ENCODE assay signal across 29 cellular contexts in the genomic region with DNA sequence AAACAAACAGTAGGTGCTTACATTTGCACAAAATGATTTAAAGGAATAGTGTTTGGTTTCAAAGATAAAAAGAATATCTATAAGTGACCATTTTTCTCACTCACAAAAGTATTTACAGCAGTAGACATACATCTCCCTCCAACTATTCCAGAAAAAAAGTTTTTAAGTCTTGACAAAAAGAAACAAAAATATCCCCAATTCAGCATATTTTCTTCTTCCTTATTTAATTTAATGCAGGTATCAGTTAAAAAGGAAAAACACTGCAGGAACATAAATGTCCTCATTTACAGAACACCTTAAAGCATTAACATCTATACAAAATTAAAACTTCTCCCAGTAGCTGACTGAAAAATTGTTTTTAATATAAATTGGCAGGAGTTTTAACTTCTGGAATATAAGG. TPM values are rescaled to one million over a fixed set of nuclear protein-coding genes. Genes with fewer than 3 reads are reported as not detected.
DNase-seq lines count a peak whose midpoint lies in the region; ATAC-seq, FAIRE-seq and TF ChIP-seq lines count a peak whose summit lies in the region.
"Had no signal": no experiment of that assay in that cellular context is flagged by ENCODE, and none has a peak within 500 bp of the region (broad histone marks: within the 10 kb centered on the region; RNA-seq: fewer than 3 reads in every experiment).

No MANE protein-coding gene starts in this region.

- peaks cover 11% of the 10 kb centered on the region for H3K27me3 Mint-ChIP-seq in glutamatergic neuron (ENCODE audit: unreplicated experiment)
- no peaks in the 10 kb centered on the region for H3K27me3 Mint-ChIP-seq in osteocyte (ENCODE audit: unreplicated experiment)
- H3K27me3 Mint-ChIP-seq: natural killer cell treated with Interleukin-12 subunit alpha and Interleukin-12 subunit beta and Interleukin-15 and Interleukin-18, amount 100 ng/mL, for 72 hours had no signal

- H3K27me3 ChIP-seq in IMR-90 (ENCODE audit: control insufficient read depth, insufficient read depth, low read length) = no peaks in the 10 kb centered on the region
- H3K27me3 ChIP-seq: vagina had no signal

- CTCF ChIA-PET in A549 (lab: Yijun Ruan, JAX) = no interaction called here
- CTCF ChIA-PET in IMR-90 (lab: Yijun Ruan, JAX) = no interaction called here

- no peak overlapping the region for H2AK9ac ChIP-seq in IMR-90 (replicated peaks; ENCODE audit: low read depth, low read length, poor library complexity)

- no peak overlapping the region for H2BK20ac ChIP-seq in IMR-90 (ENCODE audit: low read depth, low read length)

- no peaks in the 10 kb centered on the region for H4K20me1 ChIP-seq in IMR-90 (ENCODE audit: insufficient read depth, low read length)

- H3K9me3 ChIP-seq in A549 = no peaks in the 10 kb centered on the region
- H3K9me3 ChIP-seq in IMR-90 (ENCODE audit: control insufficient read depth, insufficient read depth, low read length) = no peaks in the 10 kb centered on the region
- H3K9me3 ChIP-seq: left ventricle myocardium inferior, thoracic aorta, vagina had no signal

- H3K9ac ChIP-seq in IMR-90 (ENCODE audit: low read depth, low read length) = no peak overlapping the region
- H3K9ac ChIP-seq: parathyroid adenoma had no signal

- no peak overlapping the region for H2AK5ac ChIP-seq in IMR-90 (ENCODE audit: low read depth, low read length)

- H3K36me3 Mint-ChIP-seq in glutamatergic neuron (ENCODE audit: unreplicated experiment) (no peaks in the 10 kb centered on the region), osteocyte (ENCODE audit: unreplicated experiment) (peaks cover 22% of the 10 kb centered on the region)
- H3K36me3 Mint-ChIP-seq: natural killer cell treated with Interleukin-12 subunit alpha and Interleukin-12 subunit beta and Interleukin-15 and Interleukin-18, amount 100 ng/mL, for 72 hours had no signal

- no peak for FAIRE-seq in A549 (lab: Jason Lieb, UNC)
- FAIRE-seq: H54 had no signal

- H4K8ac ChIP-seq in IMR-90 (ENCODE audit: low read depth in 2 of 2, low read length in 2 of 2) = no peak overlapping the region

- H3K4me1 Mint-ChIP-seq in glutamatergic neuron (ENCODE audit: low read depth, unreplicated experiment) (peaks cover 32% of the 10 kb centered on the region), osteocyte (ENCODE audit: unreplicated experiment) (peaks cover 47% of the 10 kb centered on the region)

- H2BK120ac ChIP-seq in IMR-90 (ENCODE audit: low read depth, low read length) = no peak overlapping the region

- H4K5ac ChIP-seq in IMR-90 (ENCODE audit: low read depth, low read length) = no peak overlapping the region

- peaks cover 14% of the 10 kb centered on the region for H3K9me3 Mint-ChIP-seq in glutamatergic neuron (ENCODE audit: unreplicated experiment)
- H3K9me3 Mint-ChIP-seq in osteocyte (ENCODE audit: unreplicated experiment) = no peaks in the 10 kb centered on the region
- H3K9me3 Mint-ChIP-seq: natural killer cell treated with Interleukin-12 subunit alpha and Interleukin-12 subunit beta and Interleukin-15 and Interleukin-18, amount 100 ng/mL, for 72 hours had no signal

- no TSS peak for BruUV-seq in IMR-90 (replicated peaks; lab: Mats Ljungman, UMichigan)

- no peak overlapping the region for H2BK5ac ChIP-seq in IMR-90 (ENCODE audit: low read depth, low read length, poor library complexity, severe bottlenecking)

- dilution Hi-C loops in IMR-90 (cut with HindIII; ENCODE audit: low sequenced_read_pairs, unreplicated experiment) = no loop called here

- no peak overlapping the region for H3K4ac ChIP-seq in IMR-90 (ENCODE audit: low read depth, low read length)

- no peak overlapping the region for H3K18ac ChIP-seq in IMR-90 (ENCODE audit: low read depth, low read length)

- no peak overlapping the region for H3K27ac Mint-ChIP-seq in glutamatergic neuron (ENCODE audit: unreplicated experiment)
- peak overlapping the region; percentile 98 for H3K27ac Mint-ChIP-seq in osteocyte (ENCODE audit: unreplicated experiment)
- H3K27ac Mint-ChIP-seq: activated CD8-positive, alpha-beta T cell treated with anti-CD3 and anti-CD28 coated beads, Interleukin-2, amount 10 ng/mL, durations not matched to agents 7 days and 5 days; natural killer cell treated with Interleukin-12 subunit alpha and Interleukin-12 subunit beta and Interleukin-15 and Interleukin-18, amount 100 ng/mL, for 72 hours had no signal

- peak overlapping the region; percentile 82 for H3K4me3 Mint-ChIP-seq in glutamatergic neuron (ENCODE audit: unreplicated experiment)
- peak overlapping the region; percentile 99 for H3K4me3 Mint-ChIP-seq in osteocyte (ENCODE audit: unreplicated experiment)
- H3K4me3 Mint-ChIP-seq: activated CD8-positive, alpha-beta T cell treated with anti-CD3 and anti-CD28 coated beads, Interleukin-2, amount 10 ng/mL, durations not matched to agents 7 days and 5 days; natural killer cell treated with Interleukin-12 subunit alpha and Interleukin-12 subunit beta and Interleukin-15 and Interleukin-18, amount 100 ng/mL, for 72 hours had no signal

- H3K4me1 ChIP-seq in A549 (no peaks in the 10 kb centered on the region; the same call in 2 of the 3 replicates), IMR-90 (ENCODE audit: control insufficient read depth, insufficient read depth, low read length) (no peaks in the 10 kb centered on the region)
- H3K4me1 ChIP-seq: parathyroid adenoma, vagina had no signal

- TF ChIP-seq POLR2A in A549 (IDR thresholded peaks at IDR 0.05; ENCODE audit: low read length) (no peak), IMR-90 (IDR thresholded peaks at IDR 0.05; ENCODE audit: low read depth, low read length) (no peak)

- no peak overlapping the region for H4K91ac ChIP-seq in IMR-90 (ENCODE audit: insufficient read depth, low read depth, low read length)

- H3K4me2 ChIP-seq in A549 = no peak overlapping the region
- H3K4me2 ChIP-seq in IMR-90 (ENCODE audit: low read depth, low read length) = no peak overlapping the region

- H2AFZ ChIP-seq in IMR-90 (replicated peaks; ENCODE audit: low read length, poor library complexity) = no peak overlapping the region
- H2AFZ ChIP-seq: parathyroid adenoma had no signal

- H3K79me1 ChIP-seq in IMR-90 (ENCODE audit: low read depth in 1 of 2, low read length in 2 of 2) = peaks cover 0 to 9% of the 10 kb centered on the region in 2 experiments; a peak in 1 of 4 replicates

- TF ChIP-seq RAD21 in A549 (conservative IDR thresholded peaks at IDR 0.05 in 1 of 2, IDR thresholded peaks at IDR 0.05 in 1 of 2) (no peak), IMR-90 (IDR thresholded peaks at IDR 0.05; ENCODE audit: low read length) (no peak)

- no peak overlapping the region for H3K23ac ChIP-seq in IMR-90 (ENCODE audit: low read depth, low read length)

- no peak for TF ChIP-seq EP300 in A549 (IDR thresholded peaks at IDR 0.05)

- DNase-seq in A549 (ENCODE audit: low read depth in 1 of 2, low spot score in 1 of 2) = no peak
- DNase-seq in IMR-90 = no peak
- DNase-seq in glutamatergic neuron = no peak
- no peak for DNase-seq in osteocyte (ENCODE audit: extremely low spot score, unreplicated experiment)
- DNase-seq in T-helper 9 cell = no peak
- no peak for DNase-seq in NK-92 (lab: John Stamatoyannopoulos, UW; ENCODE audit: unreplicated experiment)
- DNase-seq in NCI-H1092 treated with DMSO at 0.1 percent for 48 hours (lab: John Stamatoyannopoulos, UW) = no peak
- DNase-seq: activated CD8-positive, alpha-beta T cell treated with anti-CD3 and anti-CD28 coated beads, Interleukin-2, amount 10 ng/mL, durations not matched to agents 7 days and 5 days; activated gamma-delta T cell; cerebellar nuclear complex; islet precursor cell; left ventricle myocardium inferior; NCI-H2029 treated with DMSO at 0.1 percent for 48 hours; NCI-H226; NCI-H748 treated with DMSO at 0.1 percent for 48 hours; stimulated activated naive CD8-positive, alpha-beta T cell treated with anti-CD3 and anti-CD28 coated beads, Interleukin-15, Interleukin-2, amounts not matched to agents 100 U/mL and 50 U/mL, for 24 hours had no signal

- H3K56ac ChIP-seq in IMR-90 (ENCODE audit: extremely low read depth, insufficient read depth, low read length) = no peak overlapping the region

- TF ChIP-seq CTCF in A549 (IDR thresholded peaks at IDR 0.05) (no peak), IMR-90 (conservative IDR thresholded peaks at IDR 0.05; ENCODE audit: low read depth, low read length) (no peak), glutamatergic neuron (IDR thresholded peaks at IDR 0.05; ENCODE audit: partially characterized antibody, unreplicated experiment) (no peak), osteocyte (IDR thresholded peaks at IDR 0.05) (no peak)

- ATAC-seq in A549 (no peak), IMR-90 (ENCODE audit: low read depth) (no peak), GM21381 (IDR thresholded peaks at IDR 0.05; ENCODE audit: unreplicated experiment) (no peak)
- ATAC-seq: activated CD8-positive, alpha-beta T cell treated with anti-CD3 and anti-CD28 coated beads, Interleukin-2, amount 10 ng/mL, durations not matched to agents 7 days and 5 days; natural killer cell treated with Interleukin-12 subunit alpha and Interleukin-12 subunit beta and Interleukin-15 and Interleukin-18, amount 100 ng/mL, for 72 hours; sciatic nerve; stimulated activated naive CD8-positive, alpha-beta T cell treated with anti-CD3 and anti-CD28 coated beads, Interleukin-15, Interleukin-2, amounts not matched to agents 100 U/mL and 50 U/mL, for 24 hours had no signal

- no peaks in the 10 kb centered on the region for H3K36me3 ChIP-seq in IMR-90 (ENCODE audit: control insufficient read depth, insufficient read depth, low read length)
- H3K36me3 ChIP-seq: thoracic aorta had no signal

- H2BK15ac ChIP-seq in IMR-90 (ENCODE audit: low read depth, low read length) = no peak overlapping the region

- H3K9me1 ChIP-seq in IMR-90 (ENCODE audit: insufficient read depth, low read length) = no peaks in the 10 kb centered on the region

- H3K27ac ChIP-seq in A549 (no peak overlapping the region), IMR-90 (ENCODE audit: insufficient read depth, low read length) (no peak overlapping the region)
- H3K27ac ChIP-seq: left ventricle myocardium inferior, parathyroid adenoma, RWPE1, thoracic aorta, vagina had no signal

- POLR2A ChIA-PET in A549 (lab: Yijun Ruan, JAX) (no interaction called here), IMR-90 (lab: Charles Lee; ENCODE audit: unreplicated experiment) (no interaction called here)

- H3K14ac ChIP-seq in IMR-90 (replicated peaks; ENCODE audit: low read depth, low read length) = no peak overlapping the region

- in situ Hi-C loops in IMR-90 (cut with MboI; ENCODE audit: low sequenced_read_pairs) = loop anchor here (5.0 to 10.0 kb wide), 2 partner anchors 289 to 581 kb away; no protein-coding TSS in a partner anchor

- H3K4me3 ChIP-seq in A549 (no peak overlapping the region), IMR-90 (ENCODE audit: insufficient read depth, low read depth, low read length) (peak overlapping the region; percentile 50; the same call in 1 of the 2 replicates)
- H3K4me3 ChIP-seq: left ventricle myocardium inferior, thoracic aorta, vagina had no signal

- intact Hi-C loops in IMR-90 (cut with micrococcal nuclease) = no loop called here

RNA-seq across cellular contexts. Expression of gene MAB21L2, which starts 4.2 kb away (rescaled TPM):
- polyA plus RNA-seq in A549 (2011; rRNA removed) (not detected in 2 replicates), A549 (2017; fragmentation: RNase III; extraction: RNeasy Plus Mini Kit Qiagen cat#74134 plus additional on column Dnase treatment) (not detected in 3 replicates), IMR-90 (2012; rRNA removed) (7.6 TPM in 2 replicates)
- not detected in 2 replicates for polyA plus RNA-seq in A549 (2012; cell fraction: cytosol; rRNA removed)
- not detected in 2 replicates for polyA plus RNA-seq in A549 (2012; cell fraction: nucleus; rRNA removed)
- polyA minus RNA-seq in A549 (2011; rRNA and poly(A)+ RNA removed) = not detected in 2 replicates
- total RNA-seq in IMR-90 (2012; rRNA removed) (11.7 and 12.0 TPM in 2 replicates), glutamatergic neuron (ENCODE audit: unreplicated experiment) (3.4 TPM), osteocyte (67.2 and 72.1 TPM in 2 replicates)
- polyA plus RNA-seq in IMR-90 (2012; cell fraction: cytosol; rRNA removed) = 5.5 and 8.4 TPM in 2 replicates
- 2.9 and 4.1 TPM in 2 replicates for polyA plus RNA-seq in IMR-90 (2012; cell fraction: nucleus; rRNA removed; ENCODE audit: low replicate concordance)
- total RNA-seq: A673; activated CD8-positive, alpha-beta T cell treated with anti-CD3 and anti-CD28 coated beads, Interleukin-2, amount 10 ng/mL, durations not matched to agents 7 days and 5 days; G401; MCF 10A; natural killer cell treated with Interleukin-12 subunit alpha and Interleukin-12 subunit beta and Interleukin-15 and Interleukin-18, amount 100 ng/mL, for 72 hours; SK-MEL-5 had no signal
- polyA plus RNA-seq: BJ had no signal
